ENCODE assay signal across 8 cellular contexts in genomic region chr14:24296341-24297157, GRCh38. TPM values are rescaled to one million over a fixed set of nuclear protein-coding genes. Genes with fewer than 3 reads are reported as not detected.
DNase-seq lines count a peak whose midpoint lies in the region; ATAC-seq and TF ChIP-seq lines count a peak whose summit lies in the region.

No MANE protein-coding gene starts in this region.

- peak overlapping the region; percentile 78 for H3K27ac Mint-ChIP-seq in activated T-helper 2 cell treated with anti-CD3 and anti-CD28 coated beads, Interferon-gamma antibody, Interleukin-2, Interleukin-4, amounts not matched to agents 10 μg/mL and 5 μg/mL and 100 μg/mL, durations not matched to agents 14 hours and 24 hours and 36 hours

- no peak for TF ChIP-seq EP300 in upper lobe of left lung (IDR thresholded peaks at IDR 0.05)

- WGBS in upper lobe of left lung, 2 donors, result 63 to 74% methylated on average over 12 of the region's 12 CpGs

- intact Hi-C loops in activated T-helper 2 cell treated with anti-CD3 and anti-CD28 coated beads, Interferon-gamma antibody, Interleukin-2, Interleukin-4, amounts not matched to agents 10 μg/mL and 5 μg/mL and 100 μg/mL, durations not matched to agents 14 hours and 24 hours and 36 hours (cut with micrococcal nuclease), result loop anchor here (1.0 to 5.0 kb wide), 5 partner anchors 7 to 284 kb away; no protein-coding TSS in a partner anchor

- peaks cover 35% of the 10 kb centered on the region for H3K36me3 Mint-ChIP-seq in activated T-helper 2 cell treated with anti-CD3 and anti-CD28 coated beads, Interferon-gamma antibody, Interleukin-2, Interleukin-4, amounts not matched to agents 10 μg/mL and 5 μg/mL and 100 μg/mL, durations not matched to agents 14 hours and 24 hours and 36 hours (ENCODE audit: low read depth)

- H3K4me1 ChIP-seq in osteoblast (ENCODE audit: insufficient read depth, low read length) (peaks cover 21% of the 10 kb centered on the region), upper lobe of left lung (peaks cover 29 to 48% (median 34%) of the 10 kb centered on the region in 4 donors)

- H3K9me3 ChIP-seq in osteoblast (ENCODE audit: low read depth, low read length) (no peaks in the 10 kb centered on the region), upper lobe of left lung (no peaks in the 10 kb centered on the region)

- peaks cover 3% of the 10 kb centered on the region for H3K27me3 Mint-ChIP-seq in activated T-helper 2 cell treated with anti-CD3 and anti-CD28 coated beads, Interferon-gamma antibody, Interleukin-2, Interleukin-4, amounts not matched to agents 10 μg/mL and 5 μg/mL and 100 μg/mL, durations not matched to agents 14 hours and 24 hours and 36 hours (ENCODE audit: low read depth)

- peaks cover 2% of the 10 kb centered on the region for H4K20me1 ChIP-seq in osteoblast (ENCODE audit: insufficient read depth, low read length)

- H3K4me3 Mint-ChIP-seq in activated T-helper 2 cell treated with anti-CD3 and anti-CD28 coated beads, Interferon-gamma antibody, Interleukin-2, Interleukin-4, amounts not matched to agents 10 μg/mL and 5 μg/mL and 100 μg/mL, durations not matched to agents 14 hours and 24 hours and 36 hours (ENCODE audit: low read depth), result no peak overlapping the region

- in situ Hi-C loops in Caki2 (cut with HindIII; ENCODE audit: low pct_unique_long_range_greater_than_20kb, low sequenced_read_pairs), result no loop called here

- peak overlapping the region; percentile 63 for H3K27ac ChIP-seq in osteoblast (ENCODE audit: low read depth, low read length)
- peak overlapping the region; percentile 28 to 67 (median 52) for H3K27ac ChIP-seq in upper lobe of left lung

- no peak for TF ChIP-seq POLR2A in upper lobe of left lung (IDR thresholded peaks at IDR 0.05)

- no peak overlapping the region for H2AFZ ChIP-seq in osteoblast (ENCODE audit: low read length)

- TF ChIP-seq CTCF in GM20000 (IDR thresholded peaks at IDR 0.05; ENCODE audit: extremely low read depth, missing control alignments) (peak; percentile 65), osteoblast (IDR thresholded peaks at IDR 0.05; ENCODE audit: extremely low read depth, low read depth, low read length) (peak; percentile 82), upper lobe of left lung (IDR thresholded peaks at IDR 0.05) (peak; percentile 53 to 81 (median 68))

- H3K4me1 Mint-ChIP-seq in activated T-helper 2 cell treated with anti-CD3 and anti-CD28 coated beads, Interferon-gamma antibody, Interleukin-2, Interleukin-4, amounts not matched to agents 10 μg/mL and 5 μg/mL and 100 μg/mL, durations not matched to agents 14 hours and 24 hours and 36 hours (ENCODE audit: low read depth), result peaks cover 35% of the 10 kb centered on the region

- DNase-seq in Caki2 (ENCODE audit: low read depth) (peak; percentile 53), GM20000 (ENCODE audit: low spot score) (peak; percentile 84), HuH-7 (ENCODE audit: low spot score) (peak; percentile 77), RPMI7951 (ENCODE audit: low read depth) (peak; percentile 86), fibroblast of the conjunctiva (ENCODE audit: low read depth) (peak; percentile 87), osteoblast (ENCODE audit: insufficient read length, low spot score, missing footprints) (peak; percentile 99), upper lobe of left lung (peak in 1 of 2 donors; percentile 76)
- peak; percentile 60 for DNase-seq in activated T-helper 2 cell treated with anti-CD3 and anti-CD28 coated beads, Interferon-gamma antibody, Interleukin-2, Interleukin-4, amounts not matched to agents 10 μg/mL and 5 μg/mL and 100 μg/mL, durations not matched to agents 14 hours and 24 hours and 36 hours (ENCODE audit: low spot score)

- no peak overlapping the region for H3K4me3 ChIP-seq in osteoblast (ENCODE audit: insufficient read depth, low read length)
- no peak overlapping the region for H3K4me3 ChIP-seq in upper lobe of left lung

- no peaks in the 10 kb centered on the region for H3K27me3 ChIP-seq in osteoblast (ENCODE audit: insufficient read depth, low read length)
- no peaks in the 10 kb centered on the region for H3K27me3 ChIP-seq in upper lobe of left lung

- no peak overlapping the region for H3K4me2 ChIP-seq in osteoblast (ENCODE audit: insufficient read depth, low read length)

- peaks cover 28% of the 10 kb centered on the region for H3K36me3 ChIP-seq in osteoblast (ENCODE audit: insufficient read depth, low read length)
- peaks cover 2 to 50% (median 25%) of the 10 kb centered on the region in 4 donors for H3K36me3 ChIP-seq in upper lobe of left lung

- ATAC-seq in upper lobe of left lung (ENCODE audit: low FRiP score in 2 of 2), result peak; percentile 74 to 84

- peaks cover 17% of the 10 kb centered on the region for H3K79me2 ChIP-seq in osteoblast (ENCODE audit: insufficient read depth, low read length)

- no peaks in the 10 kb centered on the region for H3K9me3 Mint-ChIP-seq in activated T-helper 2 cell treated with anti-CD3 and anti-CD28 coated beads, Interferon-gamma antibody, Interleukin-2, Interleukin-4, amounts not matched to agents 10 μg/mL and 5 μg/mL and 100 μg/mL, durations not matched to agents 14 hours and 24 hours and 36 hours

RNA-seq across cellular contexts. Expression of gene DHRS1, which starts 3.0 kb away (rescaled TPM):
- total RNA-seq in Caki2 (2014; rRNA removed; shearing (Covaris generic); ENCODE audit: low replicate concordance), result 5.3 and 9.2 TPM in 2 replicates
- total RNA-seq in RPMI7951 (2014; rRNA removed; shearing (Covaris generic)), result 12.6 and 15.6 TPM in 2 replicates
- 9.7 and 10.4 TPM in 2 replicates for total RNA-seq in activated T-helper 2 cell treated with anti-CD3 and anti-CD28 coated beads, Interferon-gamma antibody, Interleukin-2, Interleukin-4, amounts not matched to agents 10 μg/mL and 5 μg/mL and 100 μg/mL, durations not matched to agents 14 hours and 24 hours and 36 hours
- 9.8 and 13.6 TPM in 2 replicates for total RNA-seq in osteoblast
- 10 to 100 TPM; 23.0 to 60.3 (median 32.8) TPM for total RNA-seq in upper lobe of left lung

RNA-seq across cellular contexts. Expression of gene NOP9, which starts 3.1 kb away (rescaled TPM):
- 8.8 and 13.8 TPM in 2 replicates for total RNA-seq in Caki2 (2014; rRNA removed; shearing (Covaris generic); ENCODE audit: low replicate concordance)
- total RNA-seq in RPMI7951 (2014; rRNA removed; shearing (Covaris generic)), result 10.7 and 10.8 TPM in 2 replicates
- 39.7 and 42.0 TPM in 2 replicates for total RNA-seq in activated T-helper 2 cell treated with anti-CD3 and anti-CD28 coated beads, Interferon-gamma antibody, Interleukin-2, Interleukin-4, amounts not matched to agents 10 μg/mL and 5 μg/mL and 100 μg/mL, durations not matched to agents 14 hours and 24 hours and 36 hours
- total RNA-seq in osteoblast, result 17.4 and 21.0 TPM in 2 replicates
- 10 to 100 TPM; 13.3 to 31.4 (median 22.6) TPM for total RNA-seq in upper lobe of left lung

RNA-seq across cellular contexts. Expression of gene CIDEB, which starts 11.2 kb away (rescaled TPM):
- 1.0 and 6.8 TPM in 2 replicates for total RNA-seq in Caki2 (2014; rRNA removed; shearing (Covaris generic); ENCODE audit: low replicate concordance)
- total RNA-seq in RPMI7951 (2014; rRNA removed; shearing (Covaris generic)), result not detected in 2 replicates
- total RNA-seq in activated T-helper 2 cell treated with anti-CD3 and anti-CD28 coated beads, Interferon-gamma antibody, Interleukin-2, Interleukin-4, amounts not matched to agents 10 μg/mL and 5 μg/mL and 100 μg/mL, durations not matched to agents 14 hours and 24 hours and 36 hours, result 19.6 and 24.7 TPM in 2 replicates
- total RNA-seq in osteoblast (0.36 and 0.59 TPM in 2 replicates), upper lobe of left lung (10 to 100 TPM in 5 of 6 donors, 1 to 10 TPM in 1; 9.4 to 14.8 (median 12.8) TPM)

RNA-seq across cellular contexts. Expression of gene LTB4R2, which starts 13.4 kb away (rescaled TPM):
- 0.98 TPM in 1 of 2 replicates, not detected in the other for total RNA-seq in Caki2 (2014; rRNA removed; shearing (Covaris generic); ENCODE audit: low replicate concordance)
- 0.72 and 0.88 TPM in 2 replicates for total RNA-seq in RPMI7951 (2014; rRNA removed; shearing (Covaris generic))
- 7.9 and 9.5 TPM in 2 replicates for total RNA-seq in activated T-helper 2 cell treated with anti-CD3 and anti-CD28 coated beads, Interferon-gamma antibody, Interleukin-2, Interleukin-4, amounts not matched to agents 10 μg/mL and 5 μg/mL and 100 μg/mL, durations not matched to agents 14 hours and 24 hours and 36 hours
- 4.7 and 5.1 TPM in 2 replicates for total RNA-seq in osteoblast
- 10 to 100 TPM in 4 of 6 donors, 1 to 10 TPM in 2; 6.2 to 49.2 (median 10.9) TPM for total RNA-seq in upper lobe of left lung

RNA-seq across cellular contexts. Expression of gene LTB4R, which starts 14.8 kb away (rescaled TPM):
- 0.12 and 2.7 TPM in 2 replicates for total RNA-seq in Caki2 (2014; rRNA removed; shearing (Covaris generic); ENCODE audit: low replicate concordance)
- total RNA-seq in RPMI7951 (2014; rRNA removed; shearing (Covaris generic)), result 0.48 and 0.59 TPM in 2 replicates
- total RNA-seq in activated T-helper 2 cell treated with anti-CD3 and anti-CD28 coated beads, Interferon-gamma antibody, Interleukin-2, Interleukin-4, amounts not matched to agents 10 μg/mL and 5 μg/mL and 100 μg/mL, durations not matched to agents 14 hours and 24 hours and 36 hours, result 10.7 and 11.9 TPM in 2 replicates
- total RNA-seq in osteoblast, result 1.2 and 1.8 TPM in 2 replicates
- total RNA-seq in upper lobe of left lung, result 10 to 100 TPM; 11.1 to 71.2 (median 17.7) TPM
